Comparison of ENCODE assay signal across 26 cellular contexts in the genomic region with DNA sequence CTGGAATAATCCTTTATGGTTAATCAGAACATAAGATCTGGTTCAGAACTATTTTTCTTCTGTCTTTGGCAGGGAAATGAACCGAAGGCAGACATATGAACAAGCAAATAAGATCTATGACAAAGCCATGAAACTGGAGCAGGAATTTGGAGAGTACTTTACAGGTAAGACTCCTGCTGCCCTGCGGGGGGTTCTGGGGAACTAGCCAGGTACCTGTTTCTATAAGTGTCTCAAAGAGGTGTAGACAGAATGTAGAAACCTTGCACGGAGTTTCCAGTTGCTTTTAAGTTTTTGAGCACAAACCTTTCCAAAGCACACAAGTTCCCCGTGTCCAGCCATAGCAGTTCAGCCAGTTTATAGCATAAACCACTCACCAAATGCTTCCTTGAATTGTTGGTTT.
"Had no signal": no experiment of that assay in that cellular context is flagged by ENCODE, and none has a peak within 500 bp of the region (broad histone marks: within the 10 kb centered on the region; RNA-seq: fewer than 3 reads in every experiment).

No MANE protein-coding gene starts in this region.

- FAIRE-seq: endometrium, islet of Langerhans, kidney had no signal

- H3K4me3 ChIP-seq: colonic mucosa, esophagus squamous epithelium, gastrocnemius medialis, heart right ventricle, lower lobe of right lung, mucosa of descending colon had no signal

- ATAC-seq: effector memory CD8-positive, alpha-beta T cell; esophagus mucosa; gastrocnemius medialis; heart right ventricle; left colon; left lobe of liver; left ventricle myocardium superior; mucosa of descending colon had no signal

- H3K27ac ChIP-seq: colonic mucosa, epithelial cell of prostate, esophagus squamous epithelium, gastrocnemius medialis, heart right ventricle, lower lobe of right lung had no signal

- H3K36me3 ChIP-seq: colonic mucosa, gastrocnemius medialis had no signal

- DNase-seq: colonic mucosa; cortex of kidney; effector CD8-positive, alpha-beta T cell; effector memory CD8-positive, alpha-beta T cell; endodermal cell; erythroblast; esophagus squamous epithelium; foreskin fibroblast; foreskin melanocyte; gastrocnemius medialis; glutamatergic neuron; head of caudate nucleus; heart right ventricle; hippocampal formation; kidney; kidney glomerular epithelial cell; left colon; left ventricle myocardium superior; lower lobe of right lung; mesenchymal stem cell; mucosa of descending colon had no signal

- H3K4me1 ChIP-seq: colonic mucosa, esophagus squamous epithelium, gastrocnemius medialis, heart right ventricle, lower lobe of right lung had no signal

- H3K9me3 ChIP-seq: colonic mucosa, esophagus squamous epithelium, gastrocnemius medialis, heart right ventricle, lower lobe of right lung, mucosa of descending colon had no signal

- H3K27me3 ChIP-seq: colonic mucosa, esophagus squamous epithelium, gastrocnemius medialis, heart right ventricle had no signal
